Comparison of ENCODE assay signal across 28 cellular contexts in genomic region chr9:124884376-124884775, GRCh38. TPM values are rescaled to one million over a fixed set of nuclear protein-coding genes. Genes with fewer than 3 reads are reported as not detected.
"Had no signal": no experiment of that assay in that cellular context is flagged by ENCODE, and none has a peak within 500 bp of the region (broad histone marks: within the 10 kb centered on the region; RNA-seq: fewer than 3 reads in every experiment).

No MANE protein-coding gene starts in this region.

- H3K27ac ChIP-seq: adrenal gland, body of pancreas, gastrocnemius medialis, heart left ventricle, skin epidermis, suprapubic skin, transverse colon, vagina had no signal

- H3K4me3 ChIP-seq: adrenal gland, body of pancreas, gastrocnemius medialis, heart left ventricle, lung, skin epidermis, suprapubic skin, transverse colon, vagina had no signal

- FAIRE-seq: kidney had no signal

- H3K4me3 Mint-ChIP-seq: activated CD4-positive, alpha-beta T cell treated with anti-CD3 and anti-CD28 coated beads, Interleukin-2, amount 10 ng/mL, durations not matched to agents 7 days and 5 days; activated CD8-positive, alpha-beta T cell treated with anti-CD3 and anti-CD28 coated beads, Interleukin-2, amount 10 ng/mL, durations not matched to agents 7 days and 5 days; activated T-cell treated with anti-CD3 and anti-CD28 coated beads, Interleukin-2, amount 50 U/mL, for 4 hours; nephron; stimulated activated naive CD8-positive, alpha-beta T cell treated with anti-CD3 and anti-CD28 coated beads, Interleukin-15, Interleukin-2, amounts not matched to agents 100 ng/mL and 50 ng/mL, for 24 hours had no signal

- H3K27ac Mint-ChIP-seq: activated CD4-positive, alpha-beta T cell treated with anti-CD3 and anti-CD28 coated beads, Interleukin-2, amount 10 ng/mL, durations not matched to agents 7 days and 5 days; activated CD8-positive, alpha-beta T cell treated with anti-CD3 and anti-CD28 coated beads, Interleukin-2, amount 10 ng/mL, durations not matched to agents 7 days and 5 days; nephron; progenitor cell of endocrine pancreas; stimulated activated naive CD8-positive, alpha-beta T cell treated with anti-CD3 and anti-CD28 coated beads, Interleukin-15, Interleukin-2, amounts not matched to agents 100 ng/mL and 50 ng/mL, for 24 hours had no signal

- H3K27me3 ChIP-seq: adrenal gland, body of pancreas, gastrocnemius medialis, heart left ventricle, suprapubic skin, transverse colon, vagina had no signal

- H3K4me1 ChIP-seq: adrenal gland, body of pancreas, gastrocnemius medialis, heart left ventricle, suprapubic skin, transverse colon, vagina had no signal

- ATAC-seq: activated CD4-positive, CD25-positive, alpha-beta regulatory T cell treated with anti-CD3 and anti-CD28 coated beads, Interleukin-2, amount 50 U/mL, for 24 hours; activated CD8-positive, alpha-beta T cell treated with anti-CD3 and anti-CD28 coated beads, Interleukin-2, amount 10 ng/mL, durations not matched to agents 7 days and 5 days; activated naive CD4-positive, alpha-beta T cell treated with anti-CD3 and anti-CD28 coated beads, Interleukin-2, amount 50 U/mL, for 72 hours; activated T-cell treated with anti-CD3 and anti-CD28 coated beads, Interleukin-2, amount 50 U/mL, for 4 hours; body of pancreas; gastrocnemius medialis; heart left ventricle; left lobe of liver; right cardiac atrium had no signal

- H3K27me3 Mint-ChIP-seq: activated CD4-positive, alpha-beta T cell treated with anti-CD3 and anti-CD28 coated beads, Interleukin-2, amount 10 ng/mL, durations not matched to agents 7 days and 5 days; progenitor cell of endocrine pancreas; stimulated activated naive CD8-positive, alpha-beta T cell treated with anti-CD3 and anti-CD28 coated beads, Interleukin-15, Interleukin-2, amounts not matched to agents 100 ng/mL and 50 ng/mL, for 24 hours had no signal

- H3K9me3 ChIP-seq: adrenal gland, body of pancreas, gastrocnemius medialis, heart left ventricle, suprapubic skin, transverse colon, vagina had no signal

- H3K9me3 Mint-ChIP-seq: activated CD4-positive, alpha-beta T cell treated with anti-CD3 and anti-CD28 coated beads, Interleukin-2, amount 10 ng/mL, durations not matched to agents 7 days and 5 days; activated naive CD4-positive, alpha-beta T cell treated with anti-CD3 and anti-CD28 coated beads, Interleukin-2, amount 50 U/mL, for 72 hours; activated T-cell treated with anti-CD3 and anti-CD28 coated beads, Interleukin-2, amount 50 U/mL, for 4 hours; nephron; stimulated activated naive CD8-positive, alpha-beta T cell treated with anti-CD3 and anti-CD28 coated beads, Interleukin-15, Interleukin-2, amounts not matched to agents 100 ng/mL and 50 ng/mL, for 24 hours had no signal

- DNase-seq: activated CD4-positive, alpha-beta T cell treated with anti-CD3 and anti-CD28 coated beads, Interleukin-2, amount 10 ng/mL, durations not matched to agents 7 days and 5 days; activated CD8-positive, alpha-beta T cell treated with anti-CD3 and anti-CD28 coated beads, Interleukin-2, amount 10 ng/mL, durations not matched to agents 7 days and 5 days; activated effector memory CD4-positive, alpha-beta T cell treated with anti-CD3 and anti-CD28 coated beads, Interleukin-2, amount 50 U/mL, for 16 hours; activated T-cell treated with anti-CD3 and anti-CD28 coated beads, Interleukin-2, amount 50 U/mL, for 4 hours; adrenal gland; body of pancreas; gastrocnemius medialis; kidney; midbrain; occipital lobe; right cardiac atrium; T-helper 1 cell; T-helper 9 cell; transverse colon had no signal

RNA-seq across cellular contexts. Expression of gene WDR38, which starts 31.1 kb away (rescaled TPM):
- total RNA-seq: activated CD4-positive, alpha-beta T cell treated with anti-CD3 and anti-CD28 coated beads, Interleukin-2, amount 10 ng/mL, durations not matched to agents 7 days and 5 days; activated CD8-positive, alpha-beta T cell treated with anti-CD3 and anti-CD28 coated beads, Interleukin-2, amount 10 ng/mL, durations not matched to agents 7 days and 5 days; activated naive CD4-positive, alpha-beta T cell treated with anti-CD3 and anti-CD28 coated beads, Interleukin-2, amount 50 U/mL, for 72 hours; activated T-cell treated with anti-CD3 and anti-CD28 coated beads, Interleukin-2, amount 50 U/mL, for 4 hours; adrenal gland; cardiac septum; dermis microvascular lymphatic vessel endothelial cell; epithelial cell of proximal tubule; gastrocnemius medialis; heart left ventricle; left lobe of liver; occipital lobe; progenitor cell of endocrine pancreas; right cardiac atrium; suprapubic skin; transverse colon; vagina had no signal
